ENCODE assay signal across 9 cellular contexts in the genomic region with DNA sequence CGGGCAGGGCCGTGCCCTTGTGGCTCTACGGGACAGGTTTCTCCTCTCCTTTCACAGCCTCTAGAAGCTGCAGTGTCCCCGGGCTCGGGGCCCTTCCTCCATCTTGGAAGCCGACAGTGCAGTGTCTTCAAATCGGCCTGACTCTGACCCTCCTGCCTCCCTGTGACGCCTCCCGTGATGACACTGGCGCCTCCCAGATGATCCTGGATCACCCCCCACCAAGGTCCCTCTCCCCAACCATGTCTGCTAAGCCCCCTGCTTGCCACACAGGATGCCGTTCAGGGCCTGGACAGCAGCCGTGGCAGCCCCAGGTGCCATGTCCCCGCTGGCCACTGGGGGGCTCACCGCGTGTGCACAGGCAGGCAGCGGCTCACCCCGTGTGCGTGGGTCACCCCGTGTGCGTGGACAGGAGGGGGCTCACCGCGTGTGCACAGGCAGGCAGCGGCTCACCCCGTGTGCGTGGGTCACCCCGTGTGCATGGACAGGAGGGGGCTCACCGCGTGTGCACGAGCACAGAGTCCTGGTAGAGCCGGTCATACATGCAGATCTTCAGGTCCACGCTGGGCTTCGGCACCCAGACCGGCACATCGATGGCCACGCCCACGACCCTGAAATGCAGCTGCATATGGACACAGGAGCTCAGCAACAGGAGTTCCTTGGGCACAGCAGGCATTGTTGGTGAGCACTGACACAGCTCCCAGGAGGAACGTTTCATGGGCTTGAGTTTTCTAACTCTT. TPM values are rescaled to one million over a fixed set of nuclear protein-coding genes. Genes with fewer than 3 reads are reported as not detected.
A peak's percentile ranks its signal among the peaks of the same experiment; 100 is the strongest.
DNase-seq lines count a peak whose midpoint lies in the region; ATAC-seq and TF ChIP-seq lines count a peak whose summit lies in the region.
"Had no signal": no experiment of that assay in that cellular context is flagged by ENCODE, and none has a peak within 500 bp of the region (broad histone marks: within the 10 kb centered on the region; RNA-seq: fewer than 3 reads in every experiment).

No MANE protein-coding gene starts in this region.

- peak overlapping the region; percentile 67 for H3K4me3 ChIP-seq in ACC112 (ENCODE audit: low read depth, low read length)
- H3K4me3 ChIP-seq in PC-9: peak overlapping the region; percentile 27; the same call in 1 of the 2 replicates
- H3K4me3 ChIP-seq in prostate gland: peak overlapping the region in 1 of 2 donors; percentile 19

- H3K9me2 ChIP-seq in PC-9 (ENCODE audit: insufficient read depth): no peaks in the 10 kb centered on the region

- no peak for TF ChIP-seq POLR2A in prostate gland (IDR thresholded peaks at IDR 0.05)

- BruUV-seq in PC-9 (replicated peaks; lab: Mats Ljungman, UMichigan): no TSS peak

- H3K9me3 ChIP-seq in PC-9 (ENCODE audit: insufficient read depth, low read depth): no peaks in the 10 kb centered on the region
- no peaks in the 10 kb centered on the region for H3K9me3 ChIP-seq in prostate gland

- H3K27ac ChIP-seq in ACC112 (ENCODE audit: low read depth, low read length) (no peak overlapping the region), PC-9 (no peak overlapping the region), prostate gland (no peak overlapping the region)

- H3K27me3 Mint-ChIP-seq in glutamatergic neuron (ENCODE audit: unreplicated experiment): peaks cover 5% of the 10 kb centered on the region

- WGBS in prostate gland: 12% methylated on average over 36 of the region's 37 CpGs

- H2AFZ ChIP-seq in ACC112 (ENCODE audit: low read length, unreplicated experiment) (no peak overlapping the region), PC-9 (0 out of 2 replicates have a peak overlapping the region, but pooled peaks have one; percentile 52)

- no peaks in the 10 kb centered on the region for H3F3A ChIP-seq in PC-9 (ENCODE audit: insufficient read depth, low read depth)

- TF ChIP-seq CTCF in PC-9 (conservative IDR thresholded peaks at IDR 0.05) (peak; percentile 95), glutamatergic neuron (IDR thresholded peaks at IDR 0.05; ENCODE audit: partially characterized antibody, unreplicated experiment) (peak; percentile 96), prostate gland (IDR thresholded peaks at IDR 0.05) (peak; percentile 52 to 80 (median 69))

- H3K4me1 ChIP-seq in ACC112 (ENCODE audit: control insufficient read depth, insufficient read depth, low read length, unreplicated experiment): no peaks in the 10 kb centered on the region
- H3K4me1 ChIP-seq in PC-9 (replicated peaks; ENCODE audit: insufficient read depth): no peaks in the 10 kb centered on the region
- H3K4me1 ChIP-seq in prostate gland (replicated peaks): no peaks in the 10 kb centered on the region

- POLR2A ChIA-PET in PC-9 (lab: Charles Lee; ENCODE audit: unreplicated experiment): no interaction called here

- H3K79me2 ChIP-seq in ACC112 (ENCODE audit: control insufficient read depth, insufficient read depth, low read length, unreplicated experiment) (no peaks in the 10 kb centered on the region), PC-9 (ENCODE audit: low read depth) (no peaks in the 10 kb centered on the region)

- no peak overlapping the region for H3K4me3 Mint-ChIP-seq in glutamatergic neuron (ENCODE audit: unreplicated experiment)

- no peak for ATAC-seq in HG03442 (IDR thresholded peaks at IDR 0.05; ENCODE audit: unreplicated experiment)

- H3K9me3 Mint-ChIP-seq in glutamatergic neuron (ENCODE audit: unreplicated experiment): peaks cover 2% of the 10 kb centered on the region

- intact Hi-C loops in PC-9 (cut with micrococcal nuclease; ENCODE audit: unreplicated experiment): loop anchor here (1.0 kb wide), 1 partner anchor 102 kb away; no protein-coding TSS in a partner anchor
- intact Hi-C loops in prostate gland (cut with DNase I): no loop called here

- H3K36me3 Mint-ChIP-seq in glutamatergic neuron (ENCODE audit: unreplicated experiment): no peaks in the 10 kb centered on the region

- CTCF ChIA-PET in PC-9 (lab: Charles Lee): interaction anchor here (0.6 to 1.0 kb wide), 4 partner anchors 52 to 245 kb away, joined by 4 to 5 read pairs (median 4); no protein-coding TSS in a partner anchor

- peak; percentile 46 for DNase-seq in GM19238 (ENCODE audit: insufficient read length, low spot score)
- peak in 1 of 2 experiments; percentile 52 for DNase-seq in PC-9
- peak; percentile 50 for DNase-seq in activated effector memory CD4-positive, alpha-beta T cell treated with Interleukin-2 at 50 U/mL for 16 hours
- peak; percentile 84 for DNase-seq in glutamatergic neuron
- DNase-seq in prostate gland (ENCODE audit: low spot score): peak; percentile 22
- DNase-seq in mucosa of gallbladder (ENCODE audit: low spot score): no peak

- H3K27me3 ChIP-seq in ACC112 (ENCODE audit: insufficient read depth, low read length) (peaks cover 26% of the 10 kb centered on the region), PC-9 (ENCODE audit: insufficient read depth, low read depth) (peaks cover 67% of the 10 kb centered on the region), prostate gland (replicated peaks; ENCODE audit: insufficient read depth) (no peaks in the 10 kb centered on the region)

- peak overlapping the region; percentile 22 for H3K27ac Mint-ChIP-seq in glutamatergic neuron (ENCODE audit: unreplicated experiment)

- no peaks in the 10 kb centered on the region for H3K4me1 Mint-ChIP-seq in glutamatergic neuron (ENCODE audit: low read depth, unreplicated experiment)

- peak overlapping the region; percentile 71 for H3K4me2 ChIP-seq in PC-9

- H3K36me3 ChIP-seq in ACC112 (ENCODE audit: insufficient read depth, low read length) (no peaks in the 10 kb centered on the region), PC-9 (ENCODE audit: low read depth) (no peaks in the 10 kb centered on the region), prostate gland (no peaks in the 10 kb centered on the region)

- no peaks in the 10 kb centered on the region for H4K20me1 ChIP-seq in PC-9 (ENCODE audit: insufficient read depth)

RNA-seq across cellular contexts. Expression of a gene that starts 24.9 kb away (rescaled TPM):
- 7.4 and 8.5 TPM in 2 replicates for total RNA-seq in PC-9 (2021)
- total RNA-seq in glutamatergic neuron (ENCODE audit: unreplicated experiment): 5.4 TPM
- 10 to 100 TPM in 1 of 2 donors, 1 to 10 TPM in 1; 7.8 to 43.3 TPM for total RNA-seq in prostate gland
- 2.4 TPM for total RNA-seq in mucosa of gallbladder

RNA-seq across cellular contexts. Expression of a gene that starts 28.9 kb away (rescaled TPM):
- total RNA-seq in PC-9 (2021) (2.1 and 3.9 TPM in 2 replicates), glutamatergic neuron (ENCODE audit: unreplicated experiment) (5.2 TPM), prostate gland (under 1 TPM; 0.18 to 0.28 TPM), mucosa of gallbladder (0.32 TPM)
- total RNA-seq: pulmonary artery endothelial cell had no signal

RNA-seq across cellular contexts. Expression of a gene that starts 53.1 kb away (rescaled TPM):
- total RNA-seq in PC-9 (2021) (257 and 286 TPM in 2 replicates), glutamatergic neuron (ENCODE audit: unreplicated experiment) (734 TPM), prostate gland (100 to 1,000 TPM; 163 to 233 TPM), mucosa of gallbladder (338 TPM)

RNA-seq across cellular contexts. Expression of a gene that starts 59.6 kb away (rescaled TPM):
- total RNA-seq in PC-9 (2021) (2.8 and 3.0 TPM in 2 replicates), glutamatergic neuron (ENCODE audit: unreplicated experiment) (not detected), prostate gland (1 to 10 TPM in 1 of 2 donors, not detected in 1; 9.1 TPM), mucosa of gallbladder (not detected)
- total RNA-seq: pulmonary artery endothelial cell had no signal
